Comparison of ENCODE assay signal across 14 cellular contexts in genomic region chr1:233607252-233608119, GRCh38. TPM values are rescaled to one million over a fixed set of nuclear protein-coding genes. Genes with fewer than 3 reads are reported as not detected.
A peak's percentile ranks its signal among the peaks of the same experiment; 100 is the strongest.
DNase-seq lines count a peak whose midpoint lies in the region; ATAC-seq, FAIRE-seq and TF ChIP-seq lines count a peak whose summit lies in the region.
"Had no signal": no experiment of that assay in that cellular context is flagged by ENCODE, and none has a peak within 500 bp of the region (broad histone marks: within the 10 kb centered on the region; RNA-seq: fewer than 3 reads in every experiment).

No MANE protein-coding gene starts in this region.

- no peak overlapping the region for H3K27ac ChIP-seq in A549
- H3K27ac ChIP-seq in adrenal gland = no peak overlapping the region
- H3K27ac ChIP-seq: cardiac muscle cell, PC-9 had no signal

- POLR2A ChIA-PET in A549 (lab: Yijun Ruan, JAX) = no interaction called here

- intact Hi-C loops in adrenal gland (cut with DNase I) = no loop called here

- TF ChIP-seq CTCF in A549 (IDR thresholded peaks at IDR 0.05) (no peak), adrenal gland (IDR thresholded peaks at IDR 0.05) (no peak)

- H3K36me3 ChIP-seq in adrenal gland (replicated peaks in 1 of 2) = no peaks in the 10 kb centered on the region
- H3K36me3 ChIP-seq: cardiac muscle cell had no signal

- H3K4me3 ChIP-seq in A549 (no peak overlapping the region), adrenal gland (no peak overlapping the region)
- H3K4me3 ChIP-seq: cardiac muscle cell, PC-9 had no signal

- no peak for FAIRE-seq in A549 (lab: Jason Lieb, UNC)
- FAIRE-seq: islet of Langerhans, TTC549 had no signal

- TF ChIP-seq RAD21 in A549 (conservative IDR thresholded peaks at IDR 0.05 in 1 of 2, IDR thresholded peaks at IDR 0.05 in 1 of 2) = no peak

- TF ChIP-seq POLR2A in A549 (IDR thresholded peaks at IDR 0.05; ENCODE audit: low read length) = no peak
- TF ChIP-seq POLR2A in adrenal gland (IDR thresholded peaks at IDR 0.05) = no peak

- WGBS in A549 (ENCODE audit: missing lambda C conversion rate) = 53% methylated on average over 8 of the region's 8 CpGs
- WGBS in adrenal gland, 4 donors = 43 to 48% (median 45%) methylated on average over 8 of the region's 8 CpGs

- DNase-seq in A549 (ENCODE audit: low read depth in 1 of 2, low spot score in 1 of 2) (no peak), adrenal gland (peak in 4 of 7 donors; percentile 34 to 45 (median 42)), NCI-H2196 treated with DMSO at 0.1 percent for 48 hours (lab: John Stamatoyannopoulos, UW; ENCODE audit: unreplicated experiment) (no peak), amniotic stem cell (lab: John Stamatoyannopoulos, UW) (no peak), NCI-H345 treated with DMSO at 0.1 percent for 48 hours (lab: John Stamatoyannopoulos, UW; ENCODE audit: unreplicated experiment) (no peak), activated gamma-delta T cell treated with Interleukin-2 at 50 U/mL for 16 hours (no peak)
- DNase-seq: GDM1, NCI-H1436 had no signal

- TF ChIP-seq EP300 in A549 (IDR thresholded peaks at IDR 0.05) = no peak

- H3K4me1 ChIP-seq in A549 (no peaks in the 10 kb centered on the region), adrenal gland (replicated peaks in 1 of 2) (peaks cover 0 to 5% of the 10 kb centered on the region in 2 donors)

- CTCF ChIA-PET in A549 (lab: Yijun Ruan, JAX) = interaction anchor here (1.4 kb wide), 1 partner anchor 11 kb away, joined by 5 read pairs; no protein-coding TSS in a partner anchor

- no peak overlapping the region for H3K4me2 ChIP-seq in A549
- H3K4me2 ChIP-seq: PC-9 had no signal

- no peaks in the 10 kb centered on the region for H3K27me3 ChIP-seq in adrenal gland

- H3K9me3 ChIP-seq in A549 = peaks cover 8% of the 10 kb centered on the region; the same call in 2 of the 3 replicates
- no peaks in the 10 kb centered on the region for H3K9me3 ChIP-seq in adrenal gland (replicated peaks in 1 of 3)

- ATAC-seq in A549 (peak; percentile 24; a peak in 2 of 6 replicates), GM19324 (IDR thresholded peaks at IDR 0.05; ENCODE audit: low FRiP score, unreplicated experiment) (peak; percentile 98), HG03066 (IDR thresholded peaks at IDR 0.05; ENCODE audit: low read depth, unreplicated experiment) (peak; percentile 51)

TF ChIP-seq in A549, 52 proteins besides CTCF, POLR2A, EP300 and RAD21:
- TF ChIP-seq SMC3 (IDR thresholded peaks at IDR 0.05) = no peak
- TF ChIP-seq HOXA7 (CRISPR knock-in tag; IDR thresholded peaks at IDR 0.05) = no peak
- no peak for TF ChIP-seq JUN (IDR thresholded peaks at IDR 0.05)
- TF ChIP-seq KDM5A (IDR thresholded peaks at IDR 0.05) = no peak
- no peak for TF ChIP-seq ZC3H11A (IDR thresholded peaks at IDR 0.05)
- TF ChIP-seq FOSL2 (IDR thresholded peaks at IDR 0.05) = no peak
- TF ChIP-seq FOSL2 (CRISPR knock-in tag; IDR thresholded peaks at IDR 0.05) = no peak
- TF ChIP-seq PBX3 (IDR thresholded peaks at IDR 0.05) = no peak
- no peak for TF ChIP-seq HEYL (CRISPR knock-in tag; IDR thresholded peaks at IDR 0.05)
- TF ChIP-seq NFE2L2 (conservative IDR thresholded peaks at IDR 0.05; ENCODE audit: low read length) = no peak
- no peak for TF ChIP-seq NPAS2 (CRISPR knock-in tag; IDR thresholded peaks at IDR 0.05; ENCODE audit: borderline replicate concordance)
- TF ChIP-seq CBX8 (IDR thresholded peaks at IDR 0.05) = no peak
- TF ChIP-seq MAZ (IDR thresholded peaks at IDR 0.05; ENCODE audit: borderline replicate concordance, low read depth, low read length) = no peak
- no peak for TF ChIP-seq ELK1 (IDR thresholded peaks at IDR 0.05; ENCODE audit: low read depth, low read length)
- no peak for TF ChIP-seq CEBPB (IDR thresholded peaks at IDR 0.05)
- TF ChIP-seq BHLHE40 (IDR thresholded peaks at IDR 0.05; ENCODE audit: low read depth, low read length) = no peak
- TF ChIP-seq ATOH8 (CRISPR knock-in tag; IDR thresholded peaks at IDR 0.05; ENCODE audit: low read depth) = no peak

RNA-seq across cellular contexts. Expression of gene KCNK1, which starts 6.4 kb away (rescaled TPM):
- polyA plus RNA-seq in A549 (2011; rRNA removed) = 11.8 and 14.7 TPM in 2 replicates
- polyA plus RNA-seq in A549 (2012; cell fraction: cytosol; rRNA removed) = 7.5 and 10.0 TPM in 2 replicates
- 7.4 and 11.2 TPM in 2 replicates for polyA plus RNA-seq in A549 (2012; cell fraction: nucleus; rRNA removed)
- polyA plus RNA-seq in A549 (2017; fragmentation: RNase III; extraction: RNeasy Plus Mini Kit Qiagen cat#74134 plus additional on column Dnase treatment) = 6.2 to 8.4 TPM (median 6.3 TPM) in 3 replicates
- 8.4 and 13.9 TPM in 2 replicates for polyA minus RNA-seq in A549 (2011; rRNA and poly(A)+ RNA removed)
- total RNA-seq in adrenal gland = 1 to 10 TPM in 7 of 8 donors, under 1 TPM in 1; 0.83 to 9.7 (median 4.2) TPM
- 1 to 10 TPM; 1.7 to 5.5 (median 3.6) TPM for polyA plus RNA-seq in adrenal gland

Comparison
In these comparisons a context has a peak if more than half of its experiments do, and no peak if none do; other contexts are left out.
1. ATAC-seq: peak in every context shown above with its lines; median percentile 98 in GM19324; 51 in HG03066; 24 in A549.
2. DNase-seq: peak in adrenal gland (4 of 7); none in A549 (0 of 2), NCI-H2196 treated with DMSO at 0.1 percent for 48 hours (single experiment), amniotic stem cell (single experiment), NCI-H345 treated with DMSO at 0.1 percent for 48 hours (single experiment) and activated gamma-delta T cell treated with Interleukin-2 at 50 U/mL for 16 hours (single experiment).